Comparison of ENCODE assay signal across 11 cellular contexts in genomic region chr1:226973898-226974543, GRCh38. TPM values are rescaled to one million over a fixed set of nuclear protein-coding genes. Genes with fewer than 3 reads are reported as not detected.
A peak's percentile ranks its signal among the peaks of the same experiment; 100 is the strongest.
DNase-seq lines count a peak whose midpoint lies in the region; ATAC-seq, FAIRE-seq and TF ChIP-seq lines count a peak whose summit lies in the region.
"Had no signal": no experiment of that assay in that cellular context is flagged by ENCODE, and none has a peak within 500 bp of the region (broad histone marks: within the 10 kb centered on the region; RNA-seq: fewer than 3 reads in every experiment).

No MANE protein-coding gene starts in this region.

- peaks cover 2 to 46% (median 29%) of the 10 kb centered on the region in 3 donors for H3K4me1 ChIP-seq in gastroesophageal sphincter
- peaks cover 27 to 32% (median 30%) of the 10 kb centered on the region in 3 donors for H3K4me1 ChIP-seq in pancreas

- H3K9me3 ChIP-seq in gastroesophageal sphincter: peaks cover 0 to 12% (median 0%) of the 10 kb centered on the region in 3 donors
- no peaks in the 10 kb centered on the region for H3K9me3 ChIP-seq in pancreas

- H3K27me3 ChIP-seq in gastroesophageal sphincter (no peaks in the 10 kb centered on the region), pancreas (no peaks in the 10 kb centered on the region)

- TF ChIP-seq CTCF in AG09309 (IDR thresholded peaks at IDR 0.05; ENCODE audit: control insufficient read depth, insufficient read depth, low read depth, low read length, missing control alignments): no peak
- peak in 1 of 4 experiments; percentile 23 for TF ChIP-seq CTCF in gastroesophageal sphincter (IDR thresholded peaks at IDR 0.05)
- TF ChIP-seq CTCF in pancreas (IDR thresholded peaks at IDR 0.05): no peak

- DNase-seq in AG09309 (ENCODE audit: low read depth) (peak; percentile 3), pancreas (peak in 3 of 6 donors; percentile 60 to 79 (median 62)), T-helper 1 cell (no peak), AML-193 (lab: John Stamatoyannopoulos, UW) (no peak)
- no peak for DNase-seq in activated naive CD4-positive, alpha-beta T cell treated with anti-CD3 and anti-CD28 coated beads, Interleukin-2, amount 50 U/mL, for 72 hours (ENCODE audit: low spot score in 2 of 2)
- DNase-seq: activated CD8-positive, alpha-beta T cell treated with anti-CD3 and anti-CD28 coated beads, Interleukin-2, amount 10 ng/mL, durations not matched to agents 7 days and 5 days; NK-92 treated with Interleukin-12 subunit alpha and Interleukin-12 subunit beta, amount 100 ng/mL, for 24 hours had no signal

- TF ChIP-seq POLR2A in gastroesophageal sphincter (IDR thresholded peaks at IDR 0.05): no peak

- H3K4me3 ChIP-seq in AG09309 (ENCODE audit: control insufficient read depth, low read depth, low read length): no peak overlapping the region
- H3K4me3 ChIP-seq in gastroesophageal sphincter: peak overlapping the region in 1 of 2 donors; percentile 8
- H3K4me3 ChIP-seq in pancreas: peak overlapping the region in 1 of 4 donors; percentile 6

- peak overlapping the region; percentile 96 for H3K27ac ChIP-seq in adipose tissue (ENCODE audit: low read depth, low read length)
- peak overlapping the region; percentile 79 to 97 (median 90) for H3K27ac ChIP-seq in gastroesophageal sphincter
- peak overlapping the region; percentile 73 to 89 (median 85) for H3K27ac ChIP-seq in pancreas
- H3K27ac ChIP-seq: HL-60 had no signal

- H3K36me3 Mint-ChIP-seq in activated naive CD4-positive, alpha-beta T cell treated with anti-CD3 and anti-CD28 coated beads, Interleukin-2, amount 50 U/mL, for 72 hours: peaks cover 9 to 18% of the 10 kb centered on the region in 2 donors

- 31 to 47% (median 36%) methylated on average over 11 of the region's 11 CpGs for WGBS in adipose tissue, 3 donors
- WGBS in gastroesophageal sphincter (ENCODE audit: low coverage in 1 of 2), 2 donors: 45% methylated on average over 2 of the region's 11 CpGs; no CpG with 5 or more reads in 1 of the 2 donors
- WGBS in pancreas, 2 donors: 22% methylated on average over 11 of the region's 11 CpGs

- H3K36me3 ChIP-seq in gastroesophageal sphincter (peaks cover 0 to 55% of the 10 kb centered on the region in 2 donors), pancreas (peaks cover 0 to 38% (median 5%) of the 10 kb centered on the region in 3 donors)

- H3K27ac Mint-ChIP-seq in activated naive CD4-positive, alpha-beta T cell treated with anti-CD3 and anti-CD28 coated beads, Interleukin-2, amount 50 U/mL, for 72 hours: peak overlapping the region in 1 of 2 donors; percentile 48
- H3K27ac Mint-ChIP-seq: activated CD8-positive, alpha-beta T cell treated with anti-CD3 and anti-CD28 coated beads, Interleukin-2, amount 10 ng/mL, durations not matched to agents 7 days and 5 days had no signal

- ATAC-seq in gastroesophageal sphincter: peak; percentile 90
- ATAC-seq in pancreas: peak; percentile 53 to 77 (median 62)
- ATAC-seq in HG02981 (IDR thresholded peaks at IDR 0.05; ENCODE audit: unreplicated experiment): no peak
- no peak for ATAC-seq in activated naive CD4-positive, alpha-beta T cell treated with anti-CD3 and anti-CD28 coated beads, Interleukin-2, amount 50 U/mL, for 72 hours
- ATAC-seq: activated CD8-positive, alpha-beta T cell treated with anti-CD3 and anti-CD28 coated beads, Interleukin-2, amount 10 ng/mL, durations not matched to agents 7 days and 5 days had no signal

- no peak for TF ChIP-seq EP300 in gastroesophageal sphincter (IDR thresholded peaks at IDR 0.05)

- peaks cover 4 to 8% of the 10 kb centered on the region in 2 donors for H3K9me3 Mint-ChIP-seq in activated naive CD4-positive, alpha-beta T cell treated with anti-CD3 and anti-CD28 coated beads, Interleukin-2, amount 50 U/mL, for 72 hours

- FAIRE-seq in pancreas (lab: Jason Lieb, UNC): no peak

- intact Hi-C loops in pancreas (cut with DNase I): no loop called here

RNA-seq across cellular contexts. Expression of gene COQ8A, which starts 33.9 kb away (rescaled TPM):
- 100 to 1,000 TPM; 113 to 120 (median 114) TPM for polyA plus RNA-seq in adipose tissue
- total RNA-seq in gastroesophageal sphincter: 10 to 100 TPM; 53.2 to 94.0 (median 80.8) TPM
- total RNA-seq in pancreas: 100 to 1,000 TPM in 1 of 6 donors, 10 to 100 TPM in 5; 61.2 to 106 (median 84.1) TPM
- 100 to 1,000 TPM; 129 to 169 TPM for polyA plus RNA-seq in pancreas
- 10 to 100 TPM; 20.5 to 28.1 TPM for total RNA-seq in activated naive CD4-positive, alpha-beta T cell treated with anti-CD3 and anti-CD28 coated beads, Interleukin-2, amount 50 U/mL, for 72 hours

Comparison
In these comparisons a context has a peak if more than half of its experiments do, and no peak if none do; other contexts are left out.
1. ATAC-seq: peak in gastroesophageal sphincter (single experiment) and pancreas (4 of 4); none in HG02981 (single experiment) and activated naive CD4-positive, alpha-beta T cell treated with anti-CD3 and anti-CD28 coated beads, Interleukin-2, amount 50 U/mL, for 72 hours (0 of 2).
2. Peak in every context shown above with its lines, with median percentiles within 50 percentile points of each other: H3K27ac ChIP-seq.